ENCODE assay signal across 14 cellular contexts in genomic region chr3:156811092-156811862, GRCh38. TPM values are rescaled to one million over a fixed set of nuclear protein-coding genes. Genes with fewer than 3 reads are reported as not detected.
A peak's percentile ranks its signal among the peaks of the same experiment; 100 is the strongest.
DNase-seq lines count a peak whose midpoint lies in the region; ATAC-seq, FAIRE-seq and TF ChIP-seq lines count a peak whose summit lies in the region.
"Had no signal": no experiment of that assay in that cellular context is flagged by ENCODE, and none has a peak within 500 bp of the region (broad histone marks: within the 10 kb centered on the region; RNA-seq: fewer than 3 reads in every experiment).

No MANE protein-coding gene starts in this region.

- H3K4me3 ChIP-seq in RWPE2 (ENCODE audit: severe bottlenecking) (no peak overlapping the region), small intestine (ENCODE audit: low read depth in 1 of 2, low read length in 2 of 2) (no peak overlapping the region)

- H3K27ac ChIP-seq in RWPE2 (ENCODE audit: poor library complexity, severe bottlenecking) (peak overlapping the region; percentile 99), small intestine (ENCODE audit: low read depth in 1 of 2, low read length in 1 of 2) (peak overlapping the region in 1 of 2 donors; percentile 37)
- H3K27ac ChIP-seq: neutrophil had no signal

- no peaks in the 10 kb centered on the region for H3K36me3 ChIP-seq in RWPE2 (ENCODE audit: low read depth)
- no peaks in the 10 kb centered on the region for H3K36me3 ChIP-seq in small intestine (ENCODE audit: control insufficient read depth in 2 of 2, insufficient read depth in 2 of 2, low read length in 2 of 2)
- H3K36me3 ChIP-seq: neutrophil had no signal

- DNase-seq in SIG-M5 treated with dmso at 0.1 percent for 504 hours (lab: John Stamatoyannopoulos, UW; ENCODE audit: unreplicated experiment) (peak; percentile 18), SIG-M5 (lab: John Stamatoyannopoulos, UW) (no peak), RWPE2 (ENCODE audit: low spot score) (no peak), small intestine (peak; percentile 85), GM13977 (ENCODE audit: low spot score) (no peak), NCI-H1694 treated with DMSO at 0.1 percent for 48 hours (lab: John Stamatoyannopoulos, UW) (no peak), NCI-H1694 (lab: John Stamatoyannopoulos, UW) (no peak)
- DNase-seq: activated CD4-positive, alpha-beta T cell treated with anti-CD3 and anti-CD28 coated beads, Interleukin-2, amount 10 ng/mL, durations not matched to agents 7 days and 5 days; activated naive CD8-positive, alpha-beta T cell treated with anti-CD3 and anti-CD28 coated beads, Interleukin-2, amount 10 ng/mL, durations not matched to agents 7 days and 5 days; SHP77; stimulated activated CD4-positive, alpha-beta T cell treated with anti-CD3 and anti-CD28 coated beads, Interleukin-4, amount 100 ng/mL, for 1 hour had no signal

- peak; percentile 84 for ATAC-seq in RWPE2 (ENCODE audit: low read depth)
- peak; percentile 70 for ATAC-seq in esophagus mucosa

- 8 to 32% (median 28%) methylated on average over 2 of the region's 2 CpGs for WGBS in small intestine, 3 donors

- H3K4me1 ChIP-seq in RWPE2 (ENCODE audit: insufficient read depth, poor library complexity, severe bottlenecking) (peaks cover 60% of the 10 kb centered on the region), small intestine (ENCODE audit: control insufficient read depth in 2 of 2, insufficient read depth in 1 of 2, low read depth in 1 of 2, low read length in 1 of 2) (peaks cover 2 to 12% of the 10 kb centered on the region in 2 donors)

- no peak for FAIRE-seq in small intestine (lab: Jason Lieb, UNC)
- FAIRE-seq: A204.1 had no signal

- no peaks in the 10 kb centered on the region for H3K27me3 ChIP-seq in RWPE2 (ENCODE audit: insufficient read depth, poor library complexity, severe bottlenecking)
- H3K27me3 ChIP-seq in small intestine (ENCODE audit: control insufficient read depth in 2 of 2, insufficient read depth in 2 of 2, low read length in 2 of 2): no peaks in the 10 kb centered on the region

- H3K9me3 ChIP-seq in RWPE2 (ENCODE audit: severe bottlenecking) (no peaks in the 10 kb centered on the region), small intestine (ENCODE audit: control insufficient read depth, low read depth) (no peaks in the 10 kb centered on the region)
- H3K9me3 ChIP-seq: neutrophil had no signal

- no peak for TF ChIP-seq CTCF in RWPE2 (IDR thresholded peaks at IDR 0.05; ENCODE audit: poor library complexity, severe bottlenecking)
- no peak for TF ChIP-seq CTCF in GM13977 (IDR thresholded peaks at IDR 0.05; ENCODE audit: extremely low read depth, insufficient read depth, missing control alignments)

- in situ Hi-C loops in GM13977 (cut with MboI; ENCODE audit: low pct_unique_long_range_greater_than_20kb, low sequenced_read_pairs, unreplicated experiment): loop anchor here (10.0 kb wide), 1 partner anchor 126 kb away; no protein-coding TSS in a partner anchor

RNA-seq across cellular contexts. Expression of gene LEKR1, which starts 14.9 kb away (rescaled TPM):
- 1.2 TPM for total RNA-seq in esophagus mucosa
- under 1 TPM in 1 of 3 donors, not detected in 2; 0.63 TPM for polyA plus RNA-seq in small intestine

Comparison
In these comparisons a context has a peak if more than half of its experiments do, and no peak if none do; other contexts are left out.
1. DNase-seq: peak in SIG-M5 treated with dmso at 0.1 percent for 504 hours (single experiment) and small intestine (single experiment); none in SIG-M5 (single experiment), RWPE2 (single experiment), GM13977 (single experiment), NCI-H1694 treated with DMSO at 0.1 percent for 48 hours (single experiment) and NCI-H1694 (single experiment).